In the genomic region with DNA sequence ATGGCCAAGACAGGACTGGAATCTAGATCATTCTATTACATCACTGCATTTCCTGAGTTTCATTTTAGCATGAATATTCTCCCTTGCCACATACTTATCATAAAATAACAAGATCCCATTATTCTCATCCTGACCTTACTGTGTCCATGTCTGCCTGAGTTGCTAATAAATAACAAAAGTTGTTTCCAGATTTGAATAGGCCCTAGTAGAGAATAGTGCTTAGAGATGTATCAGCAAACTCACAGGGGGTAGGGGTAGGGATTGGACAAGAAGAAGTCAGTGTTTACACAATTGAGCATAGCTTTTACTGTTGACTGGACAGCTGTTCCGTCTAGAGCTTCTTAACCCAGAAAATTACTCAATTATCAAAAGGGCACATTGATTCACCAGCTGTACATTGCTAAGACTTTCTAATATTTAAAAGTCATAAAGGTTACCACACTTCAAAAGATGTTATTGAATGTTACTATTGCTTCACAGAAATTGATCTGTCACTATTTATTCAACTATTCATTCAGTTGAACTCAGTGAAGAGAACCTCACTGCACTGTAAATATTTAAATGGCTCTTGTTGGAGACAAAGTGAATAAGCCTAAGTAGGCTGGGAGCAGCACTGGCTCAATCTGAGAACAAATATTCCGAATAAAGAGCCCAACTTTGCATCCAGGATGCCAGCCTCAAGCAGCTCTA, we compare ENCODE assay signal across 13 cellular contexts.
DNase-seq lines count a peak whose midpoint lies in the region; ATAC-seq and TF ChIP-seq lines count a peak whose summit lies in the region.
"Had no signal": no experiment of that assay in that cellular context is flagged by ENCODE, and none has a peak within 500 bp of the region (broad histone marks: within the 10 kb centered on the region; RNA-seq: fewer than 3 reads in every experiment).

No MANE protein-coding gene starts in this region.

- H3K4me1 Mint-ChIP-seq in Calu3 (ENCODE audit: low read depth, unreplicated experiment): peaks cover 32% of the 10 kb centered on the region

- DNase-seq in Calu3: no peak
- peak; percentile 69 for DNase-seq in NCI-H1092 treated with DMSO at 0.1 percent for 48 hours (lab: John Stamatoyannopoulos, UW)
- DNase-seq in cardiac fibroblast (ENCODE audit: low read depth in 2 of 2): peak; percentile 43 to 70
- no peak for DNase-seq in lung (ENCODE audit: low spot score)
- no peak for DNase-seq in 8988T
- DNase-seq in activated CD4-positive, alpha-beta T cell treated with anti-CD3 and anti-CD28 coated beads for 1 hour: no peak
- no peak for DNase-seq in NCI-H526 treated with DMSO at 0.1 percent for 48 hours (lab: John Stamatoyannopoulos, UW)
- no peak for DNase-seq in DMS79 (lab: John Stamatoyannopoulos, UW)
- DNase-seq: activated effector memory CD4-positive, alpha-beta T cell treated with anti-CD3 and anti-CD28 coated beads, Interleukin-2, amount 50 U/mL, for 16 hours; foreskin keratinocyte; SK-N-SH had no signal

- peak; percentile 41 for ATAC-seq in lung (ENCODE audit: insufficient read depth, low FRiP score)
- ATAC-seq: foreskin keratinocyte had no signal

- peaks cover 5% of the 10 kb centered on the region for H3K9me3 Mint-ChIP-seq in Calu3 (ENCODE audit: low read depth, unreplicated experiment)

- intact Hi-C loops in Calu3 (cut with micrococcal nuclease; ENCODE audit: unreplicated experiment): loop anchor here (5.0 kb wide), 2 partner anchors 41 to 66 kb away; no protein-coding TSS in a partner anchor

- peaks cover 0 to 2% of the 10 kb centered on the region in 2 donors for H3K9me3 ChIP-seq in lung (ENCODE audit: control insufficient read depth in 2 of 2, insufficient read depth in 1 of 2, low read length in 1 of 2)
- H3K9me3 ChIP-seq: SK-N-SH, suprapubic skin had no signal

- H3K27me3 ChIP-seq in lung (ENCODE audit: control insufficient read depth, insufficient read depth): no peaks in the 10 kb centered on the region
- H3K27me3 ChIP-seq: ascending aorta, foreskin keratinocyte, suprapubic skin had no signal

- peaks cover 0 to 3% of the 10 kb centered on the region in 2 donors for H3K4me1 ChIP-seq in lung (ENCODE audit: control insufficient read depth in 2 of 2, insufficient read depth in 2 of 2, low read length in 2 of 2)
- H3K4me1 ChIP-seq: ascending aorta, foreskin keratinocyte, suprapubic skin had no signal

- no TSS peak for BruUV-seq in Calu3 (replicated peaks; lab: Mats Ljungman, UMichigan)

- H3K4me3 ChIP-seq in cardiac fibroblast (replicated peaks in 1 of 2; ENCODE audit: low read depth in 2 of 2, low read length in 2 of 2): no peak overlapping the region
- no peak overlapping the region for H3K4me3 ChIP-seq in lung
- H3K4me3 ChIP-seq: ascending aorta, suprapubic skin had no signal

- H3K36me3 Mint-ChIP-seq in Calu3 (ENCODE audit: insufficient read depth, unreplicated experiment): no peaks in the 10 kb centered on the region

- peak overlapping the region; percentile 33 for H3K27ac Mint-ChIP-seq in Calu3 (ENCODE audit: unreplicated experiment)

- WGBS in lung, 2 donors: 51 to 78% methylated on average over 2 of the region's 2 CpGs

- TF ChIP-seq CTCF in Calu3 (IDR thresholded peaks at IDR 0.05; ENCODE audit: unreplicated experiment): no peak
- TF ChIP-seq CTCF in cardiac fibroblast (IDR thresholded peaks at IDR 0.05; ENCODE audit: low read depth, low read length): no peak
- no peak for TF ChIP-seq CTCF in lung (IDR thresholded peaks at IDR 0.05; ENCODE audit: control extremely low read depth, extremely low read depth)

- no peaks in the 10 kb centered on the region for H3K36me3 ChIP-seq in lung (ENCODE audit: control insufficient read depth in 2 of 2, insufficient read depth in 2 of 2, low read length in 2 of 2)
- H3K36me3 ChIP-seq: ascending aorta, suprapubic skin had no signal

- H3K4me3 Mint-ChIP-seq in Calu3 (ENCODE audit: low read depth, unreplicated experiment): no peak overlapping the region

- no peaks in the 10 kb centered on the region for H3K27me3 Mint-ChIP-seq in Calu3 (ENCODE audit: unreplicated experiment)

- H3K27ac ChIP-seq in lung (ENCODE audit: low read depth in 1 of 2, low read length in 1 of 2): no peak overlapping the region
- H3K27ac ChIP-seq: ascending aorta, foreskin keratinocyte, suprapubic skin had no signal

- CTCF ChIA-PET in Calu3 (lab: Charles Lee): no interaction called here

Comparison
In these comparisons a context has a peak if more than half of its experiments do, and no peak if none do; other contexts are left out.
1. DNase-seq: peak in NCI-H1092 treated with DMSO at 0.1 percent for 48 hours (single experiment) and cardiac fibroblast (2 of 2); none in Calu3 (single experiment), lung (single experiment), 8988T (single experiment), activated CD4-positive, alpha-beta T cell treated with anti-CD3 and anti-CD28 coated beads for 1 hour (single experiment), NCI-H526 treated with DMSO at 0.1 percent for 48 hours (single experiment) and DMS79 (single experiment).